In the genomic region with DNA sequence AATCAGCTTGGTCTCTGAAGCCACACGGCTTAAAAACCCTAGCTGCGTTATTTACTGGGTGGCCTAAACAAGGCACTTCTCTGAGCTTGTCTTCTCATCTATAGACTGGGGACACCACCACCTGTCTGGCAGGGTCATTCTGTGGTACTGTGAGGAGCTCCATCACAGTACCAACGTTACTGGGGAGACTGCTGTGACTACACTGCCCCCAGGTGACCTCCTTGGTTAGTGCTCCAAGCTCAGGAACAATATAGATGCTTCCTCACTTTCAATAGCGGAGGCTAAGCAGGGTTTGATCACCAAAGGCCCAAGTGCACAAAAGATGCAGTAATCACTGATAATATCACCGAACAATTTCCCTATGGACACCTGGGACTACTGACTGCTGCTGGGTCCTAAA, we compare ENCODE assay signal across 1 cellular context.
TF ChIP-seq lines count a peak whose summit lies in the region.

No MANE protein-coding gene starts in this region.

TF ChIP-seq in HepG2, 621 proteins besides CTCF, POLR2A, EP300 and RAD21:
- TF ChIP-seq ZFP1 (CRISPR knock-in tag; IDR thresholded peaks at IDR 0.05) (0 out of 2 replicates have a peak, but pooled peaks have one; percentile 22), SKIL (CRISPR knock-in tag; IDR thresholded peaks at IDR 0.05; ENCODE audit: borderline replicate concordance) (no peak), TIGD3 (CRISPR knock-in tag; IDR thresholded peaks at IDR 0.05; ENCODE audit: borderline replicate concordance) (no peak), ZSCAN21 (CRISPR knock-in tag; IDR thresholded peaks at IDR 0.05; ENCODE audit: borderline replicate concordance) (no peak), BHLHE40 (IDR thresholded peaks at IDR 0.05; ENCODE audit: low read length) (0 out of 2 replicates have a peak, but pooled peaks have one; percentile 23), FOXK2 (IDR thresholded peaks at IDR 0.05) (no peak), GATAD2A (CRISPR knock-in tag; IDR thresholded peaks at IDR 0.05) (0 out of 2 replicates have a peak, but pooled peaks have one; percentile 28), SOX5 (CRISPR knock-in tag; IDR thresholded peaks at IDR 0.05; ENCODE audit: borderline replicate concordance) (0 out of 2 replicates have a peak, but pooled peaks have one; percentile 20), FOXO1 (CRISPR knock-in tag; IDR thresholded peaks at IDR 0.05) (peak; percentile 37; the same call in 1 of the 2 replicates), CBX5 (CRISPR knock-in tag; IDR thresholded peaks at IDR 0.05; ENCODE audit: borderline replicate concordance) (peak; percentile 50; the same call in 1 of the 2 replicates), KAT8 (CRISPR knock-in tag; IDR thresholded peaks at IDR 0.05) (peak; percentile 35; the same call in 1 of the 2 replicates), XRCC5 (optimal IDR thresholded peaks at IDR 0.05; ENCODE audit: low read length) (peak; percentile 69), ERF (CRISPR knock-in tag; IDR thresholded peaks at IDR 0.05) (0 out of 2 replicates have a peak, but pooled peaks have one; percentile 48), CENPX (CRISPR knock-in tag; IDR thresholded peaks at IDR 0.05) (no peak), ZNF501 (CRISPR knock-in tag; IDR thresholded peaks at IDR 0.05) (no peak), NR2F2 (IDR thresholded peaks at IDR 0.05; ENCODE audit: borderline replicate concordance, low read depth) (no peak), RXRB (CRISPR knock-in tag; IDR thresholded peaks at IDR 0.05; ENCODE audit: borderline replicate concordance) (peak; percentile 27; the same call in 1 of the 2 replicates), MIXL1 (CRISPR knock-in tag; IDR thresholded peaks at IDR 0.05) (0 out of 2 replicates have a peak, but pooled peaks have one; percentile 21), STAG1 (CRISPR knock-in tag; IDR thresholded peaks at IDR 0.05) (peak; percentile 99), SMC3 (IDR thresholded peaks at IDR 0.05; ENCODE audit: low read length) (peak; percentile 98), POLR2AphosphoS5 (IDR thresholded peaks at IDR 0.05; ENCODE audit: low read depth, low read length) (no peak), ZNF616 (CRISPR knock-in tag; IDR thresholded peaks at IDR 0.05; ENCODE audit: low read depth) (0 out of 2 replicates have a peak, but pooled peaks have one; percentile 68), SSRP1 (CRISPR knock-in tag; IDR thresholded peaks at IDR 0.05) (0 out of 2 replicates have a peak, but pooled peaks have one; percentile 44), ELF3 (CRISPR knock-in tag; IDR thresholded peaks at IDR 0.05) (0 out of 2 replicates have a peak, but pooled peaks have one; percentile 40), HOXA3 (CRISPR knock-in tag; IDR thresholded peaks at IDR 0.05) (0 out of 2 replicates have a peak, but pooled peaks have one; percentile 15), ZBED4 (CRISPR knock-in tag; IDR thresholded peaks at IDR 0.05; ENCODE audit: borderline replicate concordance) (no peak), SP5 (CRISPR knock-in tag; IDR thresholded peaks at IDR 0.05; ENCODE audit: borderline replicate concordance, low read depth) (0 out of 2 replicates have a peak, but pooled peaks have one; percentile 9)
- TF ChIP-seq, protein P1, sequence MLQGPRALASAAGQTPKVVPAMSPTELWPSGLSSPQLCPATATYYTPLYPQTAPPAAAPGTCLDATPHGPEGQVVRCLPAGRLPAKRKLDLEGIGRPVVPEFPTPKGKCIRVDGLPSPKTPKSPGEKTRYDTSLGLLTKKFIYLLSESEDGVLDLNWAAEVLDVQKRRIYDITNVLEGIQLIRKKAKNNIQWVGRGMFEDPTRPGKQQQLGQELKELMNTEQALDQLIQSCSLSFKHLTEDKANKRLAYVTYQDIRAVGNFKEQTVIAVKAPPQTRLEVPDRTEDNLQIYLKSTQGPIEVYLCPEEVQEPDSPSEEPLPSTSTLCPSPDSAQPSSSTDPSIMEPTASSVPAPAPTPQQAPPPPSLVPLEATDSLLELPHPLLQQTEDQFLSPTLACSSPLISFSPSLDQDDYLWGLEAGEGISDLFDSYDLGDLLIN (CRISPR knock-in tag; IDR thresholded peaks at IDR 0.05; ENCODE audit: borderline replicate concordance) = no peak
- TF ChIP-seq, protein P2, sequence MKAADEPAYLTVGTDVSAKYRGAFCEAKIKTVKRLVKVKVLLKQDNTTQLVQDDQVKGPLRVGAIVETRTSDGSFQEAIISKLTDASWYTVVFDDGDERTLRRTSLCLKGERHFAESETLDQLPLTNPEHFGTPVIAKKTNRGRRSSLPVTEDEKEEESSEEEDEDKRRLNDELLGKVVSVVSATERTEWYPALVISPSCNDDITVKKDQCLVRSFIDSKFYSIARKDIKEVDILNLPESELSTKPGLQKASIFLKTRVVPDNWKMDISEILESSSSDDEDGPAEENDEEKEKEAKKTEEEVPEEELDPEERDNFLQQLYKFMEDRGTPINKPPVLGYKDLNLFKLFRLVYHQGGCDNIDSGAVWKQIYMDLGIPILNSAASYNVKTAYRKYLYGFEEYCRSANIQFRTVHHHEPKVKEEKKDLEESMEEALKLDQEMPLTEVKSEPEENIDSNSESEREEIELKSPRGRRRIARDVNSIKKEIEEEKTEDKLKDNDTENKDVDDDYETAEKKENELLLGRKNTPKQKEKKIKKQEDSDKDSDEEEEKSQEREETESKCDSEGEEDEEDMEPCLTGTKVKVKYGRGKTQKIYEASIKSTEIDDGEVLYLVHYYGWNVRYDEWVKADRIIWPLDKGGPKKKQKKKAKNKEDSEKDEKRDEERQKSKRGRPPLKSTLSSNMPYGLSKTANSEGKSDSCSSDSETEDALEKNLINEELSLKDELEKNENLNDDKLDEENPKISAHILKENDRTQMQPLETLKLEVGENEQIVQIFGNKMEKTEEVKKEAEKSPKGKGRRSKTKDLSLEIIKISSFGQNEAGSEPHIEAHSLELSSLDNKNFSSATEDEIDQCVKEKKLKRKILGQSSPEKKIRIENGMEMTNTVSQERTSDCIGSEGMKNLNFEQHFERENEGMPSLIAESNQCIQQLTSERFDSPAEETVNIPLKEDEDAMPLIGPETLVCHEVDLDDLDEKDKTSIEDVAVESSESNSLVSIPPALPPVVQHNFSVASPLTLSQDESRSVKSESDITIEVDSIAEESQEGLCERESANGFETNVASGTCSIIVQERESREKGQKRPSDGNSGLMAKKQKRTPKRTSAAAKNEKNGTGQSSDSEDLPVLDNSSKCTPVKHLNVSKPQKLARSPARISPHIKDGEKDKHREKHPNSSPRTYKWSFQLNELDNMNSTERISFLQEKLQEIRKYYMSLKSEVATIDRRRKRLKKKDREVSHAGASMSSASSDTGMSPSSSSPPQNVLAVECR (CRISPR knock-in tag; IDR thresholded peaks at IDR 0.05; ENCODE audit: borderline replicate concordance) = no peak
